18 cellular contexts compared by ENCODE assay signal in genomic region chr2:197427204-197427603, GRCh38. TPM values are rescaled to one million over a fixed set of nuclear protein-coding genes. Genes with fewer than 3 reads are reported as not detected.
DNase-seq lines count a peak whose midpoint lies in the region; ATAC-seq, FAIRE-seq and TF ChIP-seq lines count a peak whose summit lies in the region.
"Had no signal": no experiment of that assay in that cellular context is flagged by ENCODE, and none has a peak within 500 bp of the region (broad histone marks: within the 10 kb centered on the region; RNA-seq: fewer than 3 reads in every experiment).

No MANE protein-coding gene starts in this region.

- ATAC-seq in activated T-cell treated with anti-CD3 and anti-CD28 coated beads, Interleukin-2, amount 50 U/mL, for 72 hours (replicated peaks in 1 of 2) = no peak
- ATAC-seq in activated T-cell treated with anti-CD3 and anti-CD28 coated beads, Interleukin-2, amount 50 U/mL, for 4 hours = no peak
- ATAC-seq in T-cell (replicated peaks in 1 of 4) = no peak
- no peak for ATAC-seq in stimulated activated naive B cell treated with anti-CD40 and anti-IgM and Interleukin-4, amounts not matched to agents 10 μg/mL and 1 μg/mL and 100 μg/mL, for 72 hours (replicated peaks)
- ATAC-seq: psoas muscle had no signal

- peaks cover 19% of the 10 kb centered on the region for H3K4me1 ChIP-seq in hepatocyte (ENCODE audit: insufficient read depth)

- H3K4me3 ChIP-seq in hepatocyte = no peak overlapping the region
- H3K4me3 ChIP-seq: MG63, psoas muscle had no signal

- peaks cover 100% of the 10 kb centered on the region for H4K20me1 ChIP-seq in hepatocyte (ENCODE audit: insufficient read depth, poor library complexity, severe bottlenecking)

- H3K36me3 ChIP-seq in hepatocyte (replicated peaks; ENCODE audit: insufficient read depth, low read depth) = no peaks in the 10 kb centered on the region

- H3K4me3 Mint-ChIP-seq in activated T-cell treated with anti-CD3 and anti-CD28 coated beads, Interleukin-2, amount 50 U/mL, for 72 hours = peak overlapping the region in 1 of 2 donors; percentile 59
- no peak overlapping the region for H3K4me3 Mint-ChIP-seq in activated T-cell treated with anti-CD3 and anti-CD28 coated beads, Interleukin-2, amount 50 U/mL, for 4 hours
- H3K4me3 Mint-ChIP-seq in T-cell = peak overlapping the region in 2 of 3 donors; percentile 52 to 68
- no peak overlapping the region for H3K4me3 Mint-ChIP-seq in stimulated activated naive B cell treated with anti-CD40 and anti-IgM and Interleukin-4, amounts not matched to agents 10 μg/mL and 1 μg/mL and 100 μg/mL, for 72 hours

- no peaks in the 10 kb centered on the region for H3K9me3 Mint-ChIP-seq in activated T-cell treated with anti-CD3 and anti-CD28 coated beads, Interleukin-2, amount 50 U/mL, for 72 hours
- no peaks in the 10 kb centered on the region for H3K9me3 Mint-ChIP-seq in activated T-cell treated with anti-CD3 and anti-CD28 coated beads, Interleukin-2, amount 50 U/mL, for 4 hours
- no peaks in the 10 kb centered on the region for H3K9me3 Mint-ChIP-seq in T-cell
- no peaks in the 10 kb centered on the region for H3K9me3 Mint-ChIP-seq in stimulated activated naive B cell treated with anti-CD40 and anti-IgM and Interleukin-4, amounts not matched to agents 10 μg/mL and 1 μg/mL and 100 μg/mL, for 72 hours
- H3K9me3 Mint-ChIP-seq: activated T-helper 2 cell treated with anti-CD3 and anti-CD28 coated beads, Interferon-gamma antibody, Interleukin-2, Interleukin-4, amounts not matched to agents 10 μg/mL and 5 μg/mL and 100 μg/mL, durations not matched to agents 14 hours and 24 hours and 36 hours had no signal

- DNase-seq in activated T-cell treated with anti-CD3 and anti-CD28 coated beads, Interleukin-2, amount 50 U/mL, for 72 hours = no peak
- no peak for DNase-seq in activated T-cell treated with anti-CD3 and anti-CD28 coated beads, Interleukin-2, amount 50 U/mL, for 4 hours
- no peak for DNase-seq in T-cell
- DNase-seq in hepatocyte (ENCODE audit: low spot score) = no peak
- DNase-seq in stimulated activated naive B cell treated with anti-CD40 and anti-IgM and Interleukin-4, amounts not matched to agents 10 μg/mL and 1 μg/mL and 100 μg/mL, for 72 hours = no peak
- no peak for DNase-seq in NCI-H524 (lab: John Stamatoyannopoulos, UW)
- DNase-seq in head of caudate nucleus = no peak
- DNase-seq in GM19239 (ENCODE audit: insufficient read length, low spot score) = no peak
- DNase-seq: activated CD4-positive, alpha-beta T cell treated with anti-CD3 and anti-CD28 coated beads, Interleukin-2, amount 50 U/mL, for 48 hours; aorta; cerebellar nuclear complex; effector CD8-positive, alpha-beta T cell; islet precursor cell; MG63; NCI-H187 treated with DMSO at 0.1 percent for 48 hours; NCI-H446; psoas muscle had no signal

- H3K27ac Mint-ChIP-seq in activated T-cell treated with anti-CD3 and anti-CD28 coated beads, Interleukin-2, amount 50 U/mL, for 72 hours = peak overlapping the region; percentile 54
- peak overlapping the region in 1 of 2 donors; percentile 33 for H3K27ac Mint-ChIP-seq in T-cell
- H3K27ac Mint-ChIP-seq in stimulated activated naive B cell treated with anti-CD40 and anti-IgM and Interleukin-4, amounts not matched to agents 10 μg/mL and 1 μg/mL and 100 μg/mL, for 72 hours = peak overlapping the region; percentile 31

- H3K9me3 ChIP-seq in hepatocyte (ENCODE audit: low read depth) = no peaks in the 10 kb centered on the region
- H3K9me3 ChIP-seq: MG63, psoas muscle had no signal

- H3K27me3 Mint-ChIP-seq in activated T-cell treated with anti-CD3 and anti-CD28 coated beads, Interleukin-2, amount 50 U/mL, for 72 hours (ENCODE audit: low read depth) = no peaks in the 10 kb centered on the region
- no peaks in the 10 kb centered on the region for H3K27me3 Mint-ChIP-seq in activated T-cell treated with anti-CD3 and anti-CD28 coated beads, Interleukin-2, amount 50 U/mL, for 4 hours (ENCODE audit: low read depth)
- no peaks in the 10 kb centered on the region for H3K27me3 Mint-ChIP-seq in T-cell
- H3K27me3 Mint-ChIP-seq in stimulated activated naive B cell treated with anti-CD40 and anti-IgM and Interleukin-4, amounts not matched to agents 10 μg/mL and 1 μg/mL and 100 μg/mL, for 72 hours = no peaks in the 10 kb centered on the region

- no peaks in the 10 kb centered on the region for H3K27me3 ChIP-seq in hepatocyte
- H3K27me3 ChIP-seq: MG63 had no signal

- H3K9me2 ChIP-seq in hepatocyte (replicated peaks; ENCODE audit: insufficient read depth) = no peaks in the 10 kb centered on the region

- WGBS in hepatocyte (ENCODE audit: low lambda C conversion rate, missing lambda C conversion rate) = 75% methylated on average over 2 of the region's 2 CpGs

- H3K36me3 Mint-ChIP-seq in activated T-cell treated with anti-CD3 and anti-CD28 coated beads, Interleukin-2, amount 50 U/mL, for 72 hours (ENCODE audit: insufficient read depth in 2 of 2) = peaks cover 4 to 20% of the 10 kb centered on the region in 2 donors
- H3K36me3 Mint-ChIP-seq in activated T-cell treated with anti-CD3 and anti-CD28 coated beads, Interleukin-2, amount 50 U/mL, for 4 hours (ENCODE audit: insufficient read depth) = peaks cover 16% of the 10 kb centered on the region
- H3K36me3 Mint-ChIP-seq in T-cell = peaks cover 18% of the 10 kb centered on the region
- peaks cover 20 to 22% of the 10 kb centered on the region in 2 donors for H3K36me3 Mint-ChIP-seq in stimulated activated naive B cell treated with anti-CD40 and anti-IgM and Interleukin-4, amounts not matched to agents 10 μg/mL and 1 μg/mL and 100 μg/mL, for 72 hours

- POLR2A ChIA-PET in T-cell (lab: Charles Lee) = no interaction called here

- TF ChIP-seq CTCF in hepatocyte (IDR thresholded peaks at IDR 0.05; ENCODE audit: poor library complexity) = no peak

- H3K79me2 ChIP-seq in hepatocyte = peaks cover 100% of the 10 kb centered on the region

- FAIRE-seq in GM19239 (lab: Jason Lieb, UNC) = no peak

- peak overlapping the region; percentile 1 for H3K4me2 ChIP-seq in hepatocyte

- CTCF ChIA-PET in T-cell (lab: Charles Lee) = interaction anchor here (0.6 to 0.7 kb wide), 3 partner anchors 16 to 743 kb away, joined by 3 read pairs; no protein-coding TSS in a partner anchor

- H3K27ac ChIP-seq in hepatocyte = no peak overlapping the region

- intact Hi-C loops in head of caudate nucleus (cut with DNase I) = no loop called here

- peaks cover 78% of the 10 kb centered on the region for H3K4me1 Mint-ChIP-seq in activated T-cell treated with anti-CD3 and anti-CD28 coated beads, Interleukin-2, amount 50 U/mL, for 72 hours (ENCODE audit: low read depth)
- peaks cover 80% of the 10 kb centered on the region for H3K4me1 Mint-ChIP-seq in activated T-cell treated with anti-CD3 and anti-CD28 coated beads, Interleukin-2, amount 50 U/mL, for 4 hours (ENCODE audit: low read depth)
- H3K4me1 Mint-ChIP-seq in T-cell = peaks cover 80 to 86% (median 85%) of the 10 kb centered on the region in 3 donors
- peaks cover 30 to 66% of the 10 kb centered on the region in 2 donors for H3K4me1 Mint-ChIP-seq in stimulated activated naive B cell treated with anti-CD40 and anti-IgM and Interleukin-4, amounts not matched to agents 10 μg/mL and 1 μg/mL and 100 μg/mL, for 72 hours

- H2AFZ ChIP-seq in hepatocyte = no peak overlapping the region

RNA-seq across cellular contexts. Expression of gene SF3B1, which starts 7.6 kb away (rescaled TPM):
- 100 to 1,000 TPM; 272 to 284 TPM for total RNA-seq in activated T-cell treated with anti-CD3 and anti-CD28 coated beads, Interleukin-2, amount 50 U/mL, for 72 hours
- total RNA-seq in activated T-cell treated with anti-CD3 and anti-CD28 coated beads, Interleukin-2, amount 50 U/mL, for 4 hours = 100 to 1,000 TPM; 242 to 249 (median 243) TPM
- total RNA-seq in T-cell (100 to 1,000 TPM; 468 to 579 (median 497) TPM), hepatocyte (232 and 321 TPM in 2 replicates)
- 161 and 165 TPM in 2 replicates for polyA plus RNA-seq in hepatocyte

RNA-seq across cellular contexts. Expression of gene COQ10B, which starts 26.1 kb away (rescaled TPM):
- total RNA-seq in activated T-cell treated with anti-CD3 and anti-CD28 coated beads, Interleukin-2, amount 50 U/mL, for 72 hours = 10 to 100 TPM; 24.0 to 25.6 TPM
- total RNA-seq in activated T-cell treated with anti-CD3 and anti-CD28 coated beads, Interleukin-2, amount 50 U/mL, for 4 hours = 10 to 100 TPM; 32.3 to 34.6 (median 32.7) TPM
- total RNA-seq in T-cell (10 to 100 TPM; 27.3 to 51.4 (median 28.0) TPM), hepatocyte (40.2 and 44.4 TPM in 2 replicates)
- polyA plus RNA-seq in hepatocyte = 40.7 and 46.1 TPM in 2 replicates

Comparison
In these comparisons a context has a peak if more than half of its experiments do, and no peak if none do; other contexts are left out.
1. H3K4me3 Mint-ChIP-seq: peak in T-cell (2 of 3); none in activated T-cell treated with anti-CD3 and anti-CD28 coated beads, Interleukin-2, amount 50 U/mL, for 4 hours (single experiment) and stimulated activated naive B cell treated with anti-CD40 and anti-IgM and Interleukin-4, amounts not matched to agents 10 μg/mL and 1 μg/mL and 100 μg/mL, for 72 hours (0 of 2).